In the genomic region with DNA sequence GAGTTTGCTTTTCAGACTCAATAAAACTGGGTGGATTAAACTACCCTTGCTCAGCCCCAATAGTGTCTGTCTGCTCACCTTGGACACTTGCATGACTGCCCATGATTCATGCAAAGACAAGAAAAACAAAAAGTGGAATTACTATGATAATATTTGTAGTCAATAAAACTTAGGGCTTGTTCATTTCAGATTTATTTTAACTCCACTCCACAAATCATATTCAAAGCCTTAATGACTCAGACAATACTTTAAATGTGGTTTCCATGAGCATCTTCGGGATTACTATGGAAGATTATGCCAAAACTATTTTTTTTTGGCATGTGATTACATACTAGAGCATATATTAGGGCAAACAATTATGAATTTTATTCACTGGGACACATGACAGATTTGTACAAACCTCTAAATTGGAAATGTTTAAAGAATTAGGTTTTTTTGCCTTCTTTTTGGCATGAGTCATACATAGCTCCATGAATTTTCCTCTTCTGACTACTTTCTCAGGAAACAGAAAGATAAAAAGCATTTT, we compare ENCODE assay signal across 19 cellular contexts.
DNase-seq lines count a peak whose midpoint lies in the region; ATAC-seq and TF ChIP-seq lines count a peak whose summit lies in the region.
"Had no signal": no experiment of that assay in that cellular context is flagged by ENCODE, and none has a peak within 500 bp of the region (broad histone marks: within the 10 kb centered on the region; RNA-seq: fewer than 3 reads in every experiment).

No MANE protein-coding gene starts in this region.

- H3K4me3 ChIP-seq in AG10803 (ENCODE audit: low read length) = no peak overlapping the region
- no peak overlapping the region for H3K4me3 ChIP-seq in dorsolateral prefrontal cortex
- H3K4me3 ChIP-seq: BLaER1, gastrocnemius medialis, thoracic aorta had no signal

- no peak overlapping the region for H3K27ac ChIP-seq in epithelial cell of prostate
- no peak overlapping the region for H3K27ac ChIP-seq in dorsolateral prefrontal cortex
- H3K27ac ChIP-seq: BLaER1, gastrocnemius medialis, thoracic aorta had no signal

- peak; percentile 92 for DNase-seq in AG10803 (ENCODE audit: low read depth)
- peak; percentile 54 for DNase-seq in M059J (ENCODE audit: low read depth)
- DNase-seq in epithelial cell of prostate (ENCODE audit: low read depth, low spot score) = peak; percentile 12
- DNase-seq in myocyte (ENCODE audit: low read depth) = peak; percentile 38
- no peak for DNase-seq in dorsolateral prefrontal cortex
- DNase-seq in NCI-H187 (lab: John Stamatoyannopoulos, UW) = no peak
- no peak for DNase-seq in activated naive CD8-positive, alpha-beta T cell treated with anti-CD3 and anti-CD28 coated beads, Interleukin-2, amount 50 U/mL, for 24 hours
- DNase-seq: activated T-cell treated with anti-CD3 and anti-CD28 coated beads for 4 hours; gastrocnemius medialis; NCI-H1436 treated with DMSO at 0.1 percent for 48 hours; NCI-H524 treated with DMSO at 0.1 percent for 48 hours; stimulated activated CD4-positive, alpha-beta T cell treated with anti-CD3 and anti-CD28 coated beads, Interleukin-15, amount 100 ng/mL, for 24 hours; T-helper 17 cell had no signal

- H3K36me3 Mint-ChIP-seq in activated naive CD8-positive, alpha-beta T cell treated with anti-CD3 and anti-CD28 coated beads, Interleukin-2, amount 50 U/mL, for 24 hours (ENCODE audit: low read depth) = no peaks in the 10 kb centered on the region
- H3K36me3 Mint-ChIP-seq: activated naive CD4-positive, alpha-beta T cell treated with anti-CD3 and anti-CD28 coated beads, Interleukin-2, amount 50 U/mL, for 72 hours had no signal

- TF ChIP-seq CTCF in AG10803 (conservative IDR thresholded peaks at IDR 0.05; ENCODE audit: low read length) = no peak
- TF ChIP-seq CTCF in dorsolateral prefrontal cortex (IDR thresholded peaks at IDR 0.05 in 54 of 56, conservative IDR thresholded peaks at IDR 0.05 in 2 of 56; ENCODE audit: low read depth in 1 of 56, partially characterized antibody in 56 of 56) = no peak

- H3K4me1 Mint-ChIP-seq in activated naive CD8-positive, alpha-beta T cell treated with anti-CD3 and anti-CD28 coated beads, Interleukin-2, amount 50 U/mL, for 24 hours = no peaks in the 10 kb centered on the region
- H3K4me1 Mint-ChIP-seq: IgD-negative memory B cell, T-helper 17 cell had no signal

- H3K27me3 Mint-ChIP-seq in activated naive CD8-positive, alpha-beta T cell treated with anti-CD3 and anti-CD28 coated beads, Interleukin-2, amount 50 U/mL, for 24 hours = no peaks in the 10 kb centered on the region
- H3K27me3 Mint-ChIP-seq: T-helper 17 cell had no signal

- no peak overlapping the region for H3K27ac Mint-ChIP-seq in activated naive CD8-positive, alpha-beta T cell treated with anti-CD3 and anti-CD28 coated beads, Interleukin-2, amount 50 U/mL, for 24 hours
- H3K27ac Mint-ChIP-seq: activated naive CD4-positive, alpha-beta T cell treated with anti-CD3 and anti-CD28 coated beads, Interleukin-2, amount 50 U/mL, for 72 hours; IgD-negative memory B cell; progenitor cell of endocrine pancreas; T-helper 17 cell had no signal

- no peak overlapping the region for H3K4me3 Mint-ChIP-seq in activated naive CD8-positive, alpha-beta T cell treated with anti-CD3 and anti-CD28 coated beads, Interleukin-2, amount 50 U/mL, for 24 hours
- H3K4me3 Mint-ChIP-seq: IgD-negative memory B cell, T-helper 17 cell had no signal

- no peak for ATAC-seq in activated naive CD8-positive, alpha-beta T cell treated with anti-CD3 and anti-CD28 coated beads, Interleukin-2, amount 50 U/mL, for 24 hours
- ATAC-seq in GM18867 (IDR thresholded peaks at IDR 0.05; ENCODE audit: unreplicated experiment) = no peak
- ATAC-seq: activated naive CD4-positive, alpha-beta T cell treated with anti-CD3 and anti-CD28 coated beads, Interleukin-2, amount 50 U/mL, for 72 hours; gastrocnemius medialis; T-helper 17 cell had no signal

- H3K27me3 ChIP-seq in dorsolateral prefrontal cortex = peaks cover 0 to 8% (median 0%) of the 10 kb centered on the region in 45 donors
- H3K27me3 ChIP-seq: BLaER1, gastrocnemius medialis had no signal

- no peaks in the 10 kb centered on the region for H3K9me3 Mint-ChIP-seq in activated naive CD8-positive, alpha-beta T cell treated with anti-CD3 and anti-CD28 coated beads, Interleukin-2, amount 50 U/mL, for 24 hours

- intact Hi-C loops in dorsolateral prefrontal cortex (cut with DNase I) = no loop called here

Comparison
In these comparisons a context has a peak if more than half of its experiments do, and no peak if none do; other contexts are left out.
1. DNase-seq: peak in AG10803 (single experiment), M059J (single experiment), epithelial cell of prostate (single experiment) and myocyte (single experiment); none in dorsolateral prefrontal cortex (0 of 10), NCI-H187 (0 of 2) and activated naive CD8-positive, alpha-beta T cell treated with anti-CD3 and anti-CD28 coated beads, Interleukin-2, amount 50 U/mL, for 24 hours (single experiment).